9 cellular contexts compared by ENCODE assay signal in the genomic region with DNA sequence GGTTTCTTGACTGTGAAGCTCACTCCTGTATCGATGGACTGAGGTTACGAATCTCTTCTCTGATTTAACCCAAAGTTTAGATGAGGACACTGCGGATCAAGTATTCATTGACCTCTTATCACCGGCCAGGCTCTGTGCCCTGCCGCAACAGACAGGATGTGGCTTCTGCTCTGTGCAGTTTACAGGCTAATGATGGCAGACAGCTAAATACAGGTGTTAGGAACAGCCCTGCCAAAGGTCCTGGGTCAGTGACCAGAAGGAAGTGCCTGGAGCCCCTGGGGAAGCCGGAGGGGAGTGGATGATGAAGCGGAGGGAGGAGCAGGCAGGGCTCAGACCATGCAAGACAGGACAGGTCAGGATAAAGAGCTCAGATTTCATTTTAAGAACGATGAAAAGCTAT. TPM values are rescaled to one million over a fixed set of nuclear protein-coding genes. Genes with fewer than 3 reads are reported as not detected.
DNase-seq lines count a peak whose midpoint lies in the region; ATAC-seq, FAIRE-seq and TF ChIP-seq lines count a peak whose summit lies in the region.
"Had no signal": no experiment of that assay in that cellular context is flagged by ENCODE, and none has a peak within 500 bp of the region (broad histone marks: within the 10 kb centered on the region; RNA-seq: fewer than 3 reads in every experiment).

No MANE protein-coding gene starts in this region.

- H3K4me3 ChIP-seq in kidney (ENCODE audit: low read length in 2 of 2) = no peak overlapping the region
- H3K4me3 ChIP-seq in prostate gland = no peak overlapping the region

- WGBS in prostate gland = 47% methylated on average over 8 of the region's 8 CpGs

- intact Hi-C loops in kidney (cut with DNase I) = no loop called here
- intact Hi-C loops in prostate gland (cut with DNase I) = no loop called here

- TF ChIP-seq CTCF in kidney (IDR thresholded peaks at IDR 0.05; ENCODE audit: borderline replicate concordance, extremely low read depth, insufficient read depth) (no peak), prostate gland (IDR thresholded peaks at IDR 0.05) (no peak)

- H3K9ac ChIP-seq in kidney (ENCODE audit: low read length in 2 of 2) = no peak overlapping the region

- peak; percentile 35 for DNase-seq in LHCN-M2 (ENCODE audit: low read depth)
- DNase-seq in kidney = peak; percentile 19
- no peak for DNase-seq in occipital lobe (lab: John Stamatoyannopoulos, UW)
- no peak for DNase-seq in activated CD4-positive, CD25-positive, alpha-beta regulatory T cell (lab: John Stamatoyannopoulos, UW)
- DNase-seq in cerebellar cortex (ENCODE audit: low spot score) = no peak
- no peak for DNase-seq in prostate gland (ENCODE audit: low spot score)

- no peak overlapping the region for H3K27ac ChIP-seq in kidney (ENCODE audit: low read depth in 2 of 2, low read length in 2 of 2)
- H3K27ac ChIP-seq in prostate gland = no peak overlapping the region

- no peaks in the 10 kb centered on the region for H3K36me3 ChIP-seq in kidney (ENCODE audit: control insufficient read depth in 1 of 2, insufficient read depth in 2 of 2, low read length in 2 of 2)
- H3K36me3 ChIP-seq in prostate gland = no peaks in the 10 kb centered on the region

- H3K9me3 ChIP-seq in kidney (ENCODE audit: control insufficient read depth in 1 of 2, low read length in 2 of 2) (no peaks in the 10 kb centered on the region), prostate gland (no peaks in the 10 kb centered on the region)

- peaks cover 0 to 5% of the 10 kb centered on the region in 2 donors for H3K4me1 ChIP-seq in kidney (ENCODE audit: control insufficient read depth in 1 of 2, insufficient read depth in 1 of 2, low read depth in 1 of 2, low read length in 2 of 2)
- H3K4me1 ChIP-seq in prostate gland (replicated peaks) = no peaks in the 10 kb centered on the region

- ATAC-seq in GM18520 (IDR thresholded peaks at IDR 0.05; ENCODE audit: unreplicated experiment) = peak; percentile 63
- ATAC-seq in GM21737 (IDR thresholded peaks at IDR 0.05; ENCODE audit: unreplicated experiment) = peak; percentile 68

- FAIRE-seq in kidney (lab: Jason Lieb, UNC) = no peak
- FAIRE-seq: G401.6 had no signal

- no peak for TF ChIP-seq POLR2A in prostate gland (IDR thresholded peaks at IDR 0.05)

- H3K27me3 ChIP-seq in prostate gland (replicated peaks; ENCODE audit: insufficient read depth) = no peaks in the 10 kb centered on the region

RNA-seq across cellular contexts. Expression of gene HAPSTR1, which starts 44.4 kb away (rescaled TPM):
- total RNA-seq in LHCN-M2 (2014; rRNA removed) (49.7 and 52.5 TPM in 2 replicates), kidney (77.0 TPM), occipital lobe (153 TPM), prostate gland (10 to 100 TPM; 45.5 to 68.6 TPM)
- polyA plus RNA-seq in LHCN-M2 (2012) = 20.4 TPM
- polyA plus RNA-seq in kidney (ENCODE audit: insufficient read depth, low read depth, low replicate concordance) = 14.7 TPM

Comparison
In these comparisons a context has a peak if more than half of its experiments do, and no peak if none do; other contexts are left out.
1. DNase-seq: peak in LHCN-M2 (single experiment) and kidney (single experiment); none in occipital lobe (single experiment), activated CD4-positive, CD25-positive, alpha-beta regulatory T cell (0 of 4), cerebellar cortex (single experiment) and prostate gland (single experiment).